ENCODE assay signal across 1 cellular context in genomic region chr2:95337829-95338228, GRCh38.
TF ChIP-seq lines count a peak whose summit lies in the region.

No MANE protein-coding gene starts in this region.

TF ChIP-seq in HepG2, 621 proteins besides CTCF, POLR2A, EP300 and RAD21:
- TF ChIP-seq ZNF678 (CRISPR knock-in tag; IDR thresholded peaks at IDR 0.05) (no peak), ZNF136 (CRISPR knock-in tag; IDR thresholded peaks at IDR 0.05; ENCODE audit: low read depth) (no peak), TFDP2 (CRISPR knock-in tag; IDR thresholded peaks at IDR 0.05) (no peak), U2AF2 (IDR thresholded peaks at IDR 0.05; ENCODE audit: low read depth, low read length) (no peak), ZSCAN20 (CRISPR knock-in tag; IDR thresholded peaks at IDR 0.05; ENCODE audit: borderline replicate concordance) (no peak), ZNF251 (CRISPR knock-in tag; IDR thresholded peaks at IDR 0.05) (no peak), MYC (CRISPR knock-in tag; IDR thresholded peaks at IDR 0.05; ENCODE audit: borderline replicate concordance) (no peak), ZNF296 (CRISPR knock-in tag; conservative IDR thresholded peaks at IDR 0.05) (no peak), ZNF740 (CRISPR knock-in tag; IDR thresholded peaks at IDR 0.05) (no peak), ZBTB49 (CRISPR knock-in tag; IDR thresholded peaks at IDR 0.05; ENCODE audit: borderline replicate concordance) (no peak), ZNF264 (CRISPR knock-in tag; IDR thresholded peaks at IDR 0.05) (no peak), TBL1XR1 (IDR thresholded peaks at IDR 0.05; ENCODE audit: borderline replicate concordance, low read length, partially characterized antibody) (no peak), AHR (CRISPR knock-in tag; IDR thresholded peaks at IDR 0.05) (no peak), BHLHE40 (IDR thresholded peaks at IDR 0.05; ENCODE audit: low read length) (no peak)
- TF ChIP-seq, protein P1, sequence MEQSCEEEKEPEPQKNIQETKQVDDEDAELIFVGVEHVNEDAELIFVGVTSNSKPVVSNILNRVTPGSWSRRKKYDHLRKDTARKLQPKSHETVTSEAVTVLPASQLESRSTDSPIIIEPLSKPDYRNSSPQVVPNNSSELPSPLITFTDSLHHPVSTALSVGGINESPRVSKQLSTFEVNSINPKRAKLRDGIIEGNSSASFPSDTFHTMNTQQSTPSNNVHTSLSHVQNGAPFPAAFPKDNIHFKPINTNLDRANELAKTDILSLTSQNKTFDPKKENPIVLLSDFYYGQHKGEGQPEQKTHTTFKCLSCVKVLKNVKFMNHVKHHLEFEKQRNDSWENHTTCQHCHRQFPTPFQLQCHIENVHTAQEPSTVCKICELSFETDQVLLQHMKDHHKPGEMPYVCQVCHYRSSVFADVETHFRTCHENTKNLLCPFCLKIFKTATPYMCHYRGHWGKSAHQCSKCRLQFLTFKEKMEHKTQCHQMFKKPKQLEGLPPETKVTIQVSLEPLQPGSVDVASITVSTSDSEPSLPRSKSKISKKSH (CRISPR knock-in tag; IDR thresholded peaks at IDR 0.05; ENCODE audit: borderline replicate concordance), result no peak
